In the genomic region with DNA sequence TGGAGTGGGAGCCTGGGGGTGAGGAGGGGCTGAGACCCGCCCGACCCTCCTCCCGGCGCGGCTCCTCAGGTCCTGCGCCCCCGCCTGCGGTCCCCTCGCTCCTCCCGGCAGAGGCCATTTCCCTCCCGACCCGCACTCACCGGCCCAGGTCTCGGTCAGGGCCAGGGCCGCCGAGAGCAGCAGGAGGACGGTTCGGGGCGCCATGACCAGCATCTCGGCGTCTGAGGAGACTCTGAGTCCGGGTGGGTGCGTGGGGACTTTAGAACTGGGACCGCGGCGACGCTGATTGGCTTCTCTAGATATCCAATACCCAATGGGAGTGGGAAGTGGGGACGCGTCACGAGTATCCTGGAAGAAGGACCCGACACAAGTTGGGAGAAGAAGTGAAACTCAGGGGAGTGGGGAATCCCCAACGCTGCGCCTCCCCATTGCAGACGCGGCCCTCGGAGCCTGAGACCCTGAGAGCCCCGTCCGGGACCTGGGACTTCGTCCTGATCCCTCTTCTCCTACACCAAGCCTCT, we compare ENCODE assay signal across 8 cellular contexts. TPM values are rescaled to one million over a fixed set of nuclear protein-coding genes. Genes with fewer than 3 reads are reported as not detected.
DNase-seq lines count a peak whose midpoint lies in the region; ATAC-seq and TF ChIP-seq lines count a peak whose summit lies in the region.

A gene (minus strand): TSS at position 234 of the 521 bp plus-strand sequence. CDS start 21 bp downstream, at position 213.

- TF ChIP-seq POLR2A in upper lobe of left lung (IDR thresholded peaks at IDR 0.05) = peak in 2 of 4 donors; percentile 34 to 100

- H4K20me1 ChIP-seq in DOHH2 (ENCODE audit: control insufficient read depth, insufficient read depth, low read depth, low read length) = peaks cover 7% of the 10 kb centered on the region; the same call in 1 of the 2 replicates
- no peaks in the 10 kb centered on the region for H4K20me1 ChIP-seq in KMS-11 (ENCODE audit: insufficient read depth)

- H3K4me1 ChIP-seq in DOHH2 (ENCODE audit: control insufficient read depth, low read length) = peaks cover 44% of the 10 kb centered on the region
- peaks cover 14% of the 10 kb centered on the region for H3K4me1 ChIP-seq in KMS-11 (ENCODE audit: low read depth, poor library complexity, severe bottlenecking)
- H3K4me1 ChIP-seq in left ventricle myocardium inferior = peaks cover 20% of the 10 kb centered on the region
- peaks cover 15 to 25% (median 20%) of the 10 kb centered on the region in 4 donors for H3K4me1 ChIP-seq in upper lobe of left lung

- H3K4me2 ChIP-seq in DOHH2 (ENCODE audit: low read length) = peak within 1 kb of the TSS; percentile 93
- no peak within 1 kb of the TSS for H3K4me2 ChIP-seq in KMS-11

- H3K27me3 Mint-ChIP-seq in T-cell = no peaks in the 10 kb centered on the region

- ATAC-seq in GM21717 (IDR thresholded peaks at IDR 0.05; ENCODE audit: unreplicated experiment) (peak; percentile 61), T-cell (replicated peaks in 1 of 4) (peak; percentile 82 to 86 (median 84)), upper lobe of left lung (ENCODE audit: low FRiP score in 2 of 2) (peak; percentile 96 to 97)

- TF ChIP-seq EP300 in upper lobe of left lung (IDR thresholded peaks at IDR 0.05) = no peak

- H3K36me3 Mint-ChIP-seq in T-cell = peaks cover 49% of the 10 kb centered on the region

- H3K36me3 ChIP-seq in DOHH2 (ENCODE audit: control insufficient read depth, low read length) (peaks cover 34% of the 10 kb centered on the region), KMS-11 (ENCODE audit: insufficient read depth) (no peaks in the 10 kb centered on the region), left ventricle myocardium inferior (peaks cover 19% of the 10 kb centered on the region), upper lobe of left lung (peaks cover 6 to 33% (median 18%) of the 10 kb centered on the region in 4 donors)

- TF ChIP-seq CTCF in DOHH2 (IDR thresholded peaks at IDR 0.05; ENCODE audit: low read depth, low read length, poor library complexity, severe bottlenecking) (no peak), KMS-11 (conservative IDR thresholded peaks at IDR 0.05; ENCODE audit: low read depth, low read length) (no peak), left ventricle myocardium inferior (IDR thresholded peaks at IDR 0.05; ENCODE audit: borderline replicate concordance) (no peak), upper lobe of left lung (IDR thresholded peaks at IDR 0.05) (no peak)

- H3K27me3 ChIP-seq in DOHH2 (ENCODE audit: control insufficient read depth, low read length) (0 out of 2 replicates have a peak, but pooled peaks cover 3% of the 10 kb centered on the region), KMS-11 (ENCODE audit: insufficient read depth, low read depth) (no peaks in the 10 kb centered on the region), left ventricle myocardium inferior (ENCODE audit: low read depth) (peaks cover 13% of the 10 kb centered on the region), upper lobe of left lung (no peaks in the 10 kb centered on the region)

- peaks cover 54 to 67% (median 62%) of the 10 kb centered on the region in 3 donors for H3K4me1 Mint-ChIP-seq in T-cell

- H3K79me2 ChIP-seq in DOHH2 (ENCODE audit: control insufficient read depth, low read length) (peaks cover 18% of the 10 kb centered on the region), KMS-11 (ENCODE audit: insufficient read depth, low read depth) (no peaks in the 10 kb centered on the region)

- CTCF ChIA-PET in T-cell (lab: Charles Lee) = no interaction called here

- POLR2A ChIA-PET in T-cell (lab: Charles Lee) = interaction anchor here in 1 of 2 donors (0.7 kb wide), 1 partner anchor 147 kb away, joined by 4 read pairs; no protein-coding TSS in a partner anchor

- peak within 1 kb of the TSS; percentile 100 for H3K27ac Mint-ChIP-seq in T-cell

- H3K9ac ChIP-seq in KMS-11 = peak within 1 kb of the TSS; percentile 61; the same call in 1 of the 2 replicates

- peak within 1 kb of the TSS; percentile 96 to 99 (median 99) for H3K4me3 Mint-ChIP-seq in T-cell

- H3F3A ChIP-seq in DOHH2 (ENCODE audit: control insufficient read depth, insufficient read depth) = peaks cover 11% of the 10 kb centered on the region; the same call in 1 of the 2 replicates

- DNase-seq in T-cell (peak in 33 of 34 experiments; percentile 40 to 98 (median 81)), amniotic stem cell (lab: John Stamatoyannopoulos, UW) (peak; percentile 52), left ventricle myocardium inferior (peak; percentile 64), posterior cingulate gyrus (peak in 8 of 10 donors; percentile 47 to 93 (median 76)), upper lobe of left lung (peak; percentile 71 to 77)

- WGBS in upper lobe of left lung, 2 donors = 0% methylated on average over 4 to 20 of the region's 39 CpGs

- H3K9me3 ChIP-seq in DOHH2 (ENCODE audit: control insufficient read depth, insufficient read depth, low read length) (no peaks in the 10 kb centered on the region), left ventricle myocardium inferior (replicated peaks) (no peaks in the 10 kb centered on the region), upper lobe of left lung (no peaks in the 10 kb centered on the region)

- no peak within 1 kb of the TSS; the same call in 1 of the 2 replicates for H2AFZ ChIP-seq in KMS-11 (ENCODE audit: low read depth)

- H3K27ac ChIP-seq in DOHH2 (ENCODE audit: low read depth, low read length) = peak within 1 kb of the TSS; percentile 51
- H3K27ac ChIP-seq in KMS-11 = no peak within 1 kb of the TSS
- peak within 1 kb of the TSS; percentile 69 for H3K27ac ChIP-seq in left ventricle myocardium inferior (replicated peaks)
- H3K27ac ChIP-seq in upper lobe of left lung = peak within 1 kb of the TSS; percentile 89 to 99 (median 90)

- H3K4me3 ChIP-seq in DOHH2 (ENCODE audit: low read length) = peak within 1 kb of the TSS; percentile 81
- no peak within 1 kb of the TSS for H3K4me3 ChIP-seq in KMS-11 (IDR thresholded peaks at IDR 0.05; ENCODE audit: insufficient read depth, low read depth, low read length)
- H3K4me3 ChIP-seq in left ventricle myocardium inferior = peak within 1 kb of the TSS; percentile 73
- peak within 1 kb of the TSS; percentile 38 to 77 (median 64) for H3K4me3 ChIP-seq in upper lobe of left lung

- no peaks in the 10 kb centered on the region for H3K9me2 ChIP-seq in DOHH2 (replicated peaks; ENCODE audit: control insufficient read depth, low read length)

- H3K9me3 Mint-ChIP-seq in T-cell = peaks cover 0 to 3% (median 3%) of the 10 kb centered on the region in 3 donors

- intact Hi-C loops in left ventricle myocardium inferior (cut with micrococcal nuclease) (no loop called here), posterior cingulate gyrus (cut with DNase I) (no loop called here)

RNA-seq across cellular contexts. Expression of the gene that starts here (rescaled TPM):
- 1,000 to 10,000 TPM; 6,093 to 7,629 (median 6,896) TPM for total RNA-seq in T-cell
- total RNA-seq in left ventricle myocardium inferior = 400 TPM
- total RNA-seq in upper lobe of left lung = 1,000 to 10,000 TPM; 1,716 to 2,968 (median 2,484) TPM
